ENCODE assay signal across 8 cellular contexts in genomic region chr5:151288180-151288579, GRCh38.
A peak's percentile ranks its signal among the peaks of the same experiment; 100 is the strongest.
DNase-seq lines count a peak whose midpoint lies in the region; ATAC-seq lines count a peak whose summit lies in the region.

No MANE protein-coding gene starts in this region.

- ATAC-seq in GM18861 (IDR thresholded peaks at IDR 0.05; ENCODE audit: unreplicated experiment) (peak; percentile 66), HG02588 (IDR thresholded peaks at IDR 0.05; ENCODE audit: unreplicated experiment) (no peak), HG03342 (IDR thresholded peaks at IDR 0.05; ENCODE audit: unreplicated experiment) (no peak)

- DNase-seq in DMS79 (lab: John Stamatoyannopoulos, UW), result peak; percentile 9
- peak; percentile 71 for DNase-seq in NCI-H187 treated with DMSO at 0.1 percent for 48 hours (lab: John Stamatoyannopoulos, UW)
- peak; percentile 14 for DNase-seq in germinal center (ENCODE audit: low spot score)
- no peak for DNase-seq in AG20443 (ENCODE audit: low spot score)
- no peak for DNase-seq in stimulated activated CD4-positive, alpha-beta T cell treated with anti-CD3 and anti-CD28 coated beads, Interleukin-4, amount 100 ng/mL, for 24 hours

Comparison
In these comparisons a context has a peak if more than half of its experiments do, and no peak if none do; other contexts are left out.
1. DNase-seq: peak in DMS79 (single experiment), NCI-H187 treated with DMSO at 0.1 percent for 48 hours (single experiment) and germinal center (single experiment); none in AG20443 (single experiment) and stimulated activated CD4-positive, alpha-beta T cell treated with anti-CD3 and anti-CD28 coated beads, Interleukin-4, amount 100 ng/mL, for 24 hours (single experiment).